ENCODE assay signal across 8 cellular contexts in genomic region chr15:90594297-90594696, GRCh38.
DNase-seq lines count a peak whose midpoint lies in the region; FAIRE-seq and TF ChIP-seq lines count a peak whose summit lies in the region.

No MANE protein-coding gene starts in this region.

- 82 to 83% methylated on average over 7 to 9 of the region's 9 CpGs for WGBS in endodermal cell (ENCODE audit: insufficient coverage in 1 of 2, insufficient read length in 1 of 2), 2 experiments
- 2% methylated on average over 9 of the region's 9 CpGs for WGBS in thymus

- no peak for TF ChIP-seq CTCF in endodermal cell (conservative IDR thresholded peaks at IDR 0.05)
- no peak for TF ChIP-seq CTCF in parathyroid adenoma (IDR thresholded peaks at IDR 0.05)

- FAIRE-seq in GM12892 (lab: Jason Lieb, UNC), result peak; percentile 85

- H3K36me3 Mint-ChIP-seq in activated CD4-positive, alpha-beta memory T cell treated with anti-CD3 and anti-CD28 coated beads, Interleukin-2, amount 10 ng/mL, durations not matched to agents 7 days and 5 days (ENCODE audit: low read depth), result peaks cover 73% of the 10 kb centered on the region
- H3K36me3 Mint-ChIP-seq in endodermal cell (ENCODE audit: low read depth), result peaks cover 2% of the 10 kb centered on the region

- no peak overlapping the region for H2AFZ ChIP-seq in parathyroid adenoma

- no peaks in the 10 kb centered on the region for H3K36me3 ChIP-seq in endodermal cell (ENCODE audit: control insufficient read depth, insufficient read depth, low read length)
- H3K36me3 ChIP-seq in parathyroid adenoma (ENCODE audit: control insufficient read depth, insufficient read depth, low read length), result no peaks in the 10 kb centered on the region
- no peaks in the 10 kb centered on the region for H3K36me3 ChIP-seq in thymus (ENCODE audit: control insufficient read depth, insufficient read depth)

- peaks cover 3% of the 10 kb centered on the region for H3K4me1 ChIP-seq in endodermal cell (ENCODE audit: control insufficient read depth, insufficient read depth, low read length)
- H3K4me1 ChIP-seq in parathyroid adenoma, result no peaks in the 10 kb centered on the region
- H3K4me1 ChIP-seq in thymus (ENCODE audit: control insufficient read depth, insufficient read depth, low read length), result peaks cover 12% of the 10 kb centered on the region

- no peak overlapping the region for H3K4me2 ChIP-seq in parathyroid adenoma (ENCODE audit: low read length)

- H3K9ac ChIP-seq in endodermal cell (ENCODE audit: extremely low read depth, low read length, poor library complexity, severe bottlenecking) (no peak overlapping the region), parathyroid adenoma (no peak overlapping the region)

- H3K9me3 Mint-ChIP-seq in activated CD4-positive, alpha-beta memory T cell treated with anti-CD3 and anti-CD28 coated beads, Interleukin-2, amount 10 ng/mL, durations not matched to agents 7 days and 5 days, result no peaks in the 10 kb centered on the region
- no peaks in the 10 kb centered on the region for H3K9me3 Mint-ChIP-seq in endodermal cell

- no peaks in the 10 kb centered on the region for H3K79me2 ChIP-seq in parathyroid adenoma

- no peaks in the 10 kb centered on the region for H3K27me3 Mint-ChIP-seq in activated CD4-positive, alpha-beta memory T cell treated with anti-CD3 and anti-CD28 coated beads, Interleukin-2, amount 10 ng/mL, durations not matched to agents 7 days and 5 days
- no peaks in the 10 kb centered on the region for H3K27me3 Mint-ChIP-seq in endodermal cell (ENCODE audit: insufficient read depth)

- POLR2A ChIA-PET in activated CD4-positive, alpha-beta memory T cell treated with anti-CD3 and anti-CD28 coated beads, Interleukin-2, amount 10 ng/mL, durations not matched to agents 7 days and 5 days (lab: Charles Lee), result interaction anchor here (0.6 to 2.5 kb wide), 15 partner anchors 9 to 337 kb away, joined by 3 to 17 read pairs (median 4); partner anchors contain the start of genes CRTC3, IQGAP1 and MAN2A2

- peak overlapping the region; percentile 69 for H3K4me3 Mint-ChIP-seq in activated CD4-positive, alpha-beta memory T cell treated with anti-CD3 and anti-CD28 coated beads, Interleukin-2, amount 10 ng/mL, durations not matched to agents 7 days and 5 days
- no peak overlapping the region for H3K4me3 Mint-ChIP-seq in endodermal cell

- no peak overlapping the region for H3K4me3 ChIP-seq in endodermal cell (ENCODE audit: low read length)
- H3K4me3 ChIP-seq in parathyroid adenoma (ENCODE audit: low read depth, low read length), result no peak overlapping the region
- peak overlapping the region; percentile 31 for H3K4me3 ChIP-seq in thymus (ENCODE audit: low read length)

- CTCF ChIA-PET in activated CD4-positive, alpha-beta memory T cell treated with anti-CD3 and anti-CD28 coated beads, Interleukin-2, amount 10 ng/mL, durations not matched to agents 7 days and 5 days (lab: Charles Lee), result interaction anchor here (1.0 kb wide), 1 partner anchor 292 kb away, joined by 3 read pairs; no protein-coding TSS in a partner anchor

- H3K4me1 Mint-ChIP-seq in activated CD4-positive, alpha-beta memory T cell treated with anti-CD3 and anti-CD28 coated beads, Interleukin-2, amount 10 ng/mL, durations not matched to agents 7 days and 5 days, result peaks cover 80% of the 10 kb centered on the region
- H3K4me1 Mint-ChIP-seq in endodermal cell, result peaks cover 13% of the 10 kb centered on the region

- DNase-seq in GM12892 (ENCODE audit: insufficient read length), result peak; percentile 36
- peak; percentile 77 for DNase-seq in M059J (ENCODE audit: low read depth)
- DNase-seq in activated CD4-positive, alpha-beta memory T cell treated with anti-CD3 and anti-CD28 coated beads, Interleukin-2, amount 10 ng/mL, durations not matched to agents 7 days and 5 days, result peak; percentile 92
- peak; percentile 54 for DNase-seq in endodermal cell
- DNase-seq in RKO (ENCODE audit: low spot score), result no peak
- no peak for DNase-seq in NCI-H2171 treated with DMSO at 0.1 percent for 48 hours (lab: John Stamatoyannopoulos, UW)

- H3K27ac ChIP-seq in endodermal cell (ENCODE audit: low read depth, low read length) (no peak overlapping the region), parathyroid adenoma (peak overlapping the region; percentile 53), thymus (ENCODE audit: low read depth) (peak overlapping the region; percentile 96)

- no peaks in the 10 kb centered on the region for H3K27me3 ChIP-seq in endodermal cell (ENCODE audit: control insufficient read depth, insufficient read depth, low read length, poor library complexity, severe bottlenecking)
- no peaks in the 10 kb centered on the region for H3K27me3 ChIP-seq in parathyroid adenoma (ENCODE audit: control insufficient read depth, insufficient read depth, low read length)
- no peaks in the 10 kb centered on the region for H3K27me3 ChIP-seq in thymus (ENCODE audit: control insufficient read depth, insufficient read depth)

- peak overlapping the region; percentile 100 for H3K27ac Mint-ChIP-seq in activated CD4-positive, alpha-beta memory T cell treated with anti-CD3 and anti-CD28 coated beads, Interleukin-2, amount 10 ng/mL, durations not matched to agents 7 days and 5 days
- H3K27ac Mint-ChIP-seq in endodermal cell, result no peak overlapping the region

- no peaks in the 10 kb centered on the region for H3K9me3 ChIP-seq in endodermal cell (ENCODE audit: control insufficient read depth, low read length)
- H3K9me3 ChIP-seq in parathyroid adenoma (ENCODE audit: control insufficient read depth, low read length), result no peaks in the 10 kb centered on the region
- no peaks in the 10 kb centered on the region for H3K9me3 ChIP-seq in thymus (ENCODE audit: control insufficient read depth)

- TF ChIP-seq POLR2A in GM12892 (IDR thresholded peaks at IDR 0.05; ENCODE audit: low read depth, low read length), result no peak

Comparison
In these comparisons a context has a peak if more than half of its experiments do, and no peak if none do; other contexts are left out.
1. DNase-seq: peak in GM12892 (single experiment), M059J (single experiment), activated CD4-positive, alpha-beta memory T cell treated with anti-CD3 and anti-CD28 coated beads, Interleukin-2, amount 10 ng/mL, durations not matched to agents 7 days and 5 days (single experiment) and endodermal cell (single experiment); none in RKO (single experiment) and NCI-H2171 treated with DMSO at 0.1 percent for 48 hours (single experiment).